Comparison of ENCODE assay signal across 19 cellular contexts in the genomic region with DNA sequence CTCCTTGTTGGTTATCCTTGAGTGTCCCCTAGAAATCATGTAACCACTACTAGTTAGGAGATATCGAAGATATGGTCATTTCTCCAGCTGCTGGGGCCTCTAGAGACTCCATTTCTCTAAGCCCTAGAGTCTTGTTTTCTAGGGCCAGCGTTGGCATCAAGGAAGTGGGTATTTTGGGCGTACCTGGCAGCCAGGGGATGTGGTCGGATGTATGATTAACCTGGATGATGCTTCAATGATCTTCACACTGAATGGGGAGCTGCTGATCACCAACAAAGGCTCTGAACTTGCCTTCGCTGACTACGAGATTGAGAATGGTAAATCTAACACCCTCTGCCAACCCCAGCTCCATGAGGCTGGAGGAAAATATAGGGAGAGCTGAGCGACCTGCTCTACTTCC.
DNase-seq lines count a peak whose midpoint lies in the region; ATAC-seq lines count a peak whose summit lies in the region.
"Had no signal": no experiment of that assay in that cellular context is flagged by ENCODE, and none has a peak within 500 bp of the region (broad histone marks: within the 10 kb centered on the region; RNA-seq: fewer than 3 reads in every experiment).

No MANE protein-coding gene starts in this region.

- H3K27ac ChIP-seq in substantia nigra (ENCODE audit: low read depth, low read length, poor library complexity, severe bottlenecking): no peak overlapping the region

- ATAC-seq in GM18909 (IDR thresholded peaks at IDR 0.05; ENCODE audit: poor library complexity, unreplicated experiment): peak; percentile 71
- ATAC-seq in GM21423 (IDR thresholded peaks at IDR 0.05; ENCODE audit: unreplicated experiment): peak; percentile 64
- peak; percentile 79 for ATAC-seq in HG03175 (IDR thresholded peaks at IDR 0.05; ENCODE audit: unreplicated experiment)
- ATAC-seq: HepG2 had no signal

- DNase-seq in GM03348 (ENCODE audit: low spot score): no peak
- no peak for DNase-seq in substantia nigra (lab: John Stamatoyannopoulos, UW)
- DNase-seq in DMS79 (lab: John Stamatoyannopoulos, UW): no peak
- DNase-seq in effector CD8-positive, alpha-beta T cell (lab: John Stamatoyannopoulos, UW): no peak
- DNase-seq: AML-193, COR-L47, GDM1, KG1, NCI-H1417, NCI-H187, NCI-H2227 treated with DMSO at 0.1 percent for 48 hours, NCI-H510A treated with DMSO at 0.1 percent for 48 hours, NCI-H82, OCI-M1, Right ventricle myocardium superior had no signal
